Comparison of ENCODE assay signal across 1 cellular context in genomic region chr1:207698822-207699483, GRCh38.
TF ChIP-seq lines count a peak whose summit lies in the region.

No MANE protein-coding gene starts in this region.

TF ChIP-seq in Ishikawa, 13 proteins besides CTCF, POLR2A, EP300 and RAD21 (continued from another document):
- TF ChIP-seq REST (IDR thresholded peaks at IDR 0.05; ENCODE audit: low read depth) (no peak), USF1 (IDR thresholded peaks at IDR 0.05) (peak; percentile 75), YY1 (IDR thresholded peaks at IDR 0.05; ENCODE audit: low read depth) (0 out of 2 replicates have a peak, but pooled peaks have one; percentile 13)
TF ChIP-seq in Ishikawa: peak in this region for 2.
